ENCODE assay signal across 18 cellular contexts in genomic region chr2:172446524-172447063, GRCh38. TPM values are rescaled to one million over a fixed set of nuclear protein-coding genes. Genes with fewer than 3 reads are reported as not detected.
DNase-seq lines count a peak whose midpoint lies in the region; ATAC-seq and TF ChIP-seq lines count a peak whose summit lies in the region.
"Had no signal": no experiment of that assay in that cellular context is flagged by ENCODE, and none has a peak within 500 bp of the region (broad histone marks: within the 10 kb centered on the region; RNA-seq: fewer than 3 reads in every experiment).

No MANE protein-coding gene starts in this region.

- H3K36me3 Mint-ChIP-seq in CD8-positive, alpha-beta T cell, result peaks cover 27% of the 10 kb centered on the region
- H3K36me3 Mint-ChIP-seq in activated naive CD8-positive, alpha-beta T cell treated with anti-CD3 and anti-CD28 coated beads, Interleukin-2, amount 50 U/mL, for 24 hours (ENCODE audit: low read depth), result no peaks in the 10 kb centered on the region

- peak overlapping the region; percentile 36 for H3K4me2 ChIP-seq in MM.1S (ENCODE audit: low read depth, low read length)
- H3K4me2 ChIP-seq: hepatocyte had no signal

- H3K36me3 ChIP-seq in CD8-positive, alpha-beta T cell (ENCODE audit: insufficient read depth, low read length), result no peaks in the 10 kb centered on the region
- H3K36me3 ChIP-seq in MM.1S (replicated peaks; ENCODE audit: insufficient read depth, low read length) (no peaks in the 10 kb centered on the region), vagina (no peaks in the 10 kb centered on the region)
- H3K36me3 ChIP-seq: cardiac muscle cell, left lung had no signal

- no peak overlapping the region for H2AFZ ChIP-seq in MM.1S (ENCODE audit: low read length)
- H2AFZ ChIP-seq: hepatocyte had no signal

- no peak for DNase-seq in CD8-positive, alpha-beta T cell
- DNase-seq in MM.1S, result peak; percentile 65
- DNase-seq in activated naive CD8-positive, alpha-beta T cell treated with anti-CD3 and anti-CD28 coated beads, Interleukin-2, amount 50 U/mL, for 24 hours, result no peak
- peak; percentile 86 for DNase-seq in myocyte (ENCODE audit: low read depth)
- DNase-seq in vagina (ENCODE audit: extremely low spot score in 2 of 2), result no peak
- DNase-seq in NCI-H526 (lab: John Stamatoyannopoulos, UW), result no peak
- DNase-seq: activated CD4-positive, alpha-beta T cell treated with anti-CD3 and anti-CD28 coated beads, Interleukin-2, amount 50 U/mL, for 4 hours; activated effector memory CD4-positive, alpha-beta T cell treated with Interleukin-2 at 50 U/mL for 16 hours; CD8-positive, alpha-beta memory T cell; GF-D8; GOT3; left lung had no signal

- H3K9ac ChIP-seq in MM.1S (ENCODE audit: low read length), result no peak overlapping the region

- POLR2A ChIA-PET in CD8-positive, alpha-beta T cell (lab: Charles Lee), result interaction anchor here (0.9 to 2.1 kb wide), 5 partner anchors 10 to 19 kb away, joined by 3 to 9 read pairs (median 6); partner anchors contain the start of gene ITGA6

- H3K27me3 ChIP-seq in CD8-positive, alpha-beta T cell (ENCODE audit: insufficient read depth, low read length), result no peaks in the 10 kb centered on the region
- no peaks in the 10 kb centered on the region for H3K27me3 ChIP-seq in MM.1S (replicated peaks; ENCODE audit: insufficient read depth, low read length)
- no peaks in the 10 kb centered on the region for H3K27me3 ChIP-seq in vagina
- H3K27me3 ChIP-seq: cardiac muscle cell, hepatocyte, left lung had no signal

- no peak overlapping the region for H3K4me3 ChIP-seq in CD8-positive, alpha-beta T cell (ENCODE audit: low read depth, low read length)
- H3K4me3 ChIP-seq in MM.1S (ENCODE audit: low read length) (no peak overlapping the region), vagina (no peak overlapping the region)
- H3K4me3 ChIP-seq: cardiac muscle cell, hepatocyte, left lung had no signal

- H3K27ac ChIP-seq in CD8-positive, alpha-beta T cell (ENCODE audit: low read depth, low read length), result no peak overlapping the region
- H3K27ac ChIP-seq in MM.1S (ENCODE audit: low read length) (no peak overlapping the region), vagina (no peak overlapping the region)
- H3K27ac ChIP-seq: cardiac muscle cell, left lung had no signal

- no peaks in the 10 kb centered on the region for H3K27me3 Mint-ChIP-seq in CD8-positive, alpha-beta T cell (ENCODE audit: low read depth)
- H3K27me3 Mint-ChIP-seq in activated naive CD8-positive, alpha-beta T cell treated with anti-CD3 and anti-CD28 coated beads, Interleukin-2, amount 50 U/mL, for 24 hours, result no peaks in the 10 kb centered on the region
- H3K27me3 Mint-ChIP-seq: CD8-positive, alpha-beta memory T cell had no signal

- no peaks in the 10 kb centered on the region for H3K9me2 ChIP-seq in MM.1S (replicated peaks; ENCODE audit: insufficient read depth, low read length)

- peaks cover 77% of the 10 kb centered on the region for H3K4me1 ChIP-seq in CD8-positive, alpha-beta T cell (ENCODE audit: insufficient read depth, low read length)
- H3K4me1 ChIP-seq in MM.1S (ENCODE audit: low read length) (peaks cover 14% of the 10 kb centered on the region), vagina (peaks cover 22% of the 10 kb centered on the region)

- TF ChIP-seq POLR2A in vagina (IDR thresholded peaks at IDR 0.05), result no peak

- no peak for TF ChIP-seq CTCF in CD8-positive, alpha-beta T cell (IDR thresholded peaks at IDR 0.05)
- TF ChIP-seq CTCF in MM.1S (IDR thresholded peaks at IDR 0.05; ENCODE audit: low read length) (no peak), vagina (IDR thresholded peaks at IDR 0.05) (no peak)

- peaks cover 78% of the 10 kb centered on the region for H3K4me1 Mint-ChIP-seq in CD8-positive, alpha-beta T cell (ENCODE audit: low read depth)
- peaks cover 62% of the 10 kb centered on the region for H3K4me1 Mint-ChIP-seq in activated naive CD8-positive, alpha-beta T cell treated with anti-CD3 and anti-CD28 coated beads, Interleukin-2, amount 50 U/mL, for 24 hours

- H3K9me3 Mint-ChIP-seq in CD8-positive, alpha-beta T cell, result no peaks in the 10 kb centered on the region
- no peaks in the 10 kb centered on the region for H3K9me3 Mint-ChIP-seq in activated naive CD8-positive, alpha-beta T cell treated with anti-CD3 and anti-CD28 coated beads, Interleukin-2, amount 50 U/mL, for 24 hours
- H3K9me3 Mint-ChIP-seq: CD8-positive, alpha-beta memory T cell; T-helper 1 cell treated with Interleukin-12 subunit alpha and Interleukin-12 subunit beta and Interleukin-4 antibody, amounts not matched to agents 30 μg/mL and 1 μg/mL, for 36 hours had no signal

- no peaks in the 10 kb centered on the region for H4K20me1 ChIP-seq in MM.1S (ENCODE audit: insufficient read depth, low read length)

- CTCF ChIA-PET in CD8-positive, alpha-beta T cell (lab: Charles Lee), result interaction anchor here (1.6 to 14.8 kb wide), 4 partner anchors 15 to 245 kb away, joined by 5 to 155 read pairs (median 52); partner anchors contain the start of gene ITGA6

- H3K79me2 ChIP-seq in MM.1S (ENCODE audit: low read length), result no peaks in the 10 kb centered on the region

- peaks cover 10% of the 10 kb centered on the region for H3F3A ChIP-seq in MM.1S (ENCODE audit: insufficient read depth, low read length)

- H3K4me3 Mint-ChIP-seq in CD8-positive, alpha-beta T cell, result no peak overlapping the region
- H3K4me3 Mint-ChIP-seq in activated naive CD8-positive, alpha-beta T cell treated with anti-CD3 and anti-CD28 coated beads, Interleukin-2, amount 50 U/mL, for 24 hours, result no peak overlapping the region
- H3K4me3 Mint-ChIP-seq: T-helper 1 cell treated with Interleukin-12 subunit alpha and Interleukin-12 subunit beta and Interleukin-4 antibody, amounts not matched to agents 30 μg/mL and 1 μg/mL, for 36 hours had no signal

- H3K9me3 ChIP-seq in CD8-positive, alpha-beta T cell (ENCODE audit: low read length), result no peaks in the 10 kb centered on the region
- no peaks in the 10 kb centered on the region for H3K9me3 ChIP-seq in MM.1S (replicated peaks; ENCODE audit: insufficient read depth, low read length)
- H3K9me3 ChIP-seq in vagina, result no peaks in the 10 kb centered on the region
- H3K9me3 ChIP-seq: left lung had no signal

- ATAC-seq in CD8-positive, alpha-beta T cell, result peak; percentile 30
- ATAC-seq in activated naive CD8-positive, alpha-beta T cell treated with anti-CD3 and anti-CD28 coated beads, Interleukin-2, amount 50 U/mL, for 24 hours, result peak; percentile 54
- ATAC-seq in HG03039 (IDR thresholded peaks at IDR 0.05; ENCODE audit: unreplicated experiment), result no peak
- ATAC-seq in HG03520 (IDR thresholded peaks at IDR 0.05; ENCODE audit: unreplicated experiment), result no peak
- ATAC-seq: left lung, sciatic nerve had no signal

- H3K27ac Mint-ChIP-seq in CD8-positive, alpha-beta T cell, result no peak overlapping the region
- H3K27ac Mint-ChIP-seq in activated naive CD8-positive, alpha-beta T cell treated with anti-CD3 and anti-CD28 coated beads, Interleukin-2, amount 50 U/mL, for 24 hours, result peak overlapping the region; percentile 11
- H3K27ac Mint-ChIP-seq: T-helper 1 cell treated with Interleukin-12 subunit alpha and Interleukin-12 subunit beta and Interleukin-4 antibody, amounts not matched to agents 30 μg/mL and 1 μg/mL, for 36 hours had no signal

- intact Hi-C loops in CD8-positive, alpha-beta T cell (cut with DNase I, micrococcal nuclease), result no loop called here
- intact Hi-C loops in vagina (cut with DNase I), result no loop called here

RNA-seq across cellular contexts. Expression of gene ITGA6, which starts 19.2 kb away (rescaled TPM):
- 10 to 100 TPM; 50.5 to 52.1 TPM for total RNA-seq in CD8-positive, alpha-beta T cell
- 650 and 854 TPM in 2 replicates for total RNA-seq in myocyte
- polyA plus RNA-seq in myocyte (2012), result 261 TPM
- total RNA-seq in vagina, result 82.3 TPM

Comparison
In these comparisons a context has a peak if more than half of its experiments do, and no peak if none do; other contexts are left out.
1. ATAC-seq: peak in CD8-positive, alpha-beta T cell (single experiment) and activated naive CD8-positive, alpha-beta T cell treated with anti-CD3 and anti-CD28 coated beads, Interleukin-2, amount 50 U/mL, for 24 hours (single experiment); none in HG03039 (single experiment) and HG03520 (single experiment).
2. DNase-seq: peak in MM.1S (single experiment) and myocyte (single experiment); none in CD8-positive, alpha-beta T cell (0 of 7), activated naive CD8-positive, alpha-beta T cell treated with anti-CD3 and anti-CD28 coated beads, Interleukin-2, amount 50 U/mL, for 24 hours (single experiment), vagina (0 of 2) and NCI-H526 (0 of 2).